ENCODE assay signal across 8 cellular contexts in the genomic region with DNA sequence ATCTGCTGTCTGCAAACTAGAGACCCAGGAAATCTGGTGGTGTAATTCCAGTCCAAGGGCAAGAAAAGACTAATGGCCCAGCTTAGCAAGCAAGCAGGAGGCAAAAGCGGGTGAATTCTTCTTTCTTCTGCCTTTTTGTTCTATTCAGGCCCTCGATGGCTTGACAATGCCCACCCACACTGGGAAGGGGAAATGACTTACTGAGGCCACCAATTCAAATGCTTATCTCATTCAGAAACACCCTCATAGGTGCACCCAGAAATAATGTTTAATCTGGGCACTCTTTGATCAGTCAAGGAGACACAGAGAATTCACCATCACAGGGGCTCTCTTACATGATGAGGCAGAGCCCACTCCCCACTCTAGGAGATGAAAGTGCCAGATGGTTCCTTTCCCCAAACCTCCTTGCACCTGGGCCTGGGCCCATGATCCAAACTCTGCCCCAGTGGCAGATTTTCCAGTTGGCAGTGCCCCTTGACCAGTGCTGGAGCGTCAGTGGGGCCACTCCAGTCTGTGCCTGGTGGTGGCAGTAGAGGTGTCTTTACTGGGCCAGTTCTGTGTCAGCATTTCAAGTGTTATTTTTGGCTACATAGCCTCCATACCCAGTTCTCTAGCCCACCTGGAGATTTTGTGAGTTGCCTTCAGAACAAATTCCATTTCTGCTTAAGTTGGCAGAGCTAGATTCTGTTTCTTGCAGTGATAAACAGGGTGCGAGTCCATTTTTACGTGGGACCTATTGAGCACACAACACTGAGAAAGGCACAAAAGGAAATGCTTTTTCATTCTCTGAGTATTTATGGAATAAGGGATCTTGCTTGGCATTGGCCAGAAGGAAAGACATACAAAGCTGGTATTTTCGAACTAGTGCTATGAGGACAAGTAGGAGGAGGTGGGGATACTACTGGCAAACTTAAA. TPM values are rescaled to one million over a fixed set of nuclear protein-coding genes. Genes with fewer than 3 reads are reported as not detected.
DNase-seq lines count a peak whose midpoint lies in the region; ATAC-seq, FAIRE-seq and TF ChIP-seq lines count a peak whose summit lies in the region.

No MANE protein-coding gene starts in this region.

- H3K4me3 ChIP-seq in left ventricle myocardium inferior (no peak overlapping the region), kidney (ENCODE audit: low read length in 2 of 2) (no peak overlapping the region), suprapubic skin (no peak overlapping the region)

- H3K4me1 ChIP-seq in left ventricle myocardium inferior (no peaks in the 10 kb centered on the region), kidney (ENCODE audit: control insufficient read depth in 1 of 2, insufficient read depth in 1 of 2, low read depth in 1 of 2, low read length in 2 of 2) (peaks cover 3 to 4% of the 10 kb centered on the region in 2 donors), suprapubic skin (no peaks in the 10 kb centered on the region)

- TF ChIP-seq EP300 in suprapubic skin (IDR thresholded peaks at IDR 0.05) = no peak

- TF ChIP-seq CTCF in left ventricle myocardium inferior (IDR thresholded peaks at IDR 0.05; ENCODE audit: borderline replicate concordance) = peak; percentile 28
- TF ChIP-seq CTCF in kidney (IDR thresholded peaks at IDR 0.05; ENCODE audit: borderline replicate concordance, extremely low read depth, insufficient read depth) = peak; percentile 34
- TF ChIP-seq CTCF in suprapubic skin (IDR thresholded peaks at IDR 0.05) = no peak

- H3K9ac ChIP-seq in kidney (ENCODE audit: low read length in 2 of 2) = no peak overlapping the region

- FAIRE-seq in kidney (lab: Jason Lieb, UNC) = no peak

- no peak for TF ChIP-seq POLR2A in suprapubic skin (IDR thresholded peaks at IDR 0.05)

- H3K27ac ChIP-seq in left ventricle myocardium inferior (replicated peaks) (no peak overlapping the region), kidney (ENCODE audit: low read depth in 2 of 2, low read length in 2 of 2) (no peak overlapping the region), suprapubic skin (no peak overlapping the region)

- H3K36me3 ChIP-seq in left ventricle myocardium inferior (no peaks in the 10 kb centered on the region), kidney (ENCODE audit: control insufficient read depth in 1 of 2, insufficient read depth in 2 of 2, low read length in 2 of 2) (no peaks in the 10 kb centered on the region), suprapubic skin (no peaks in the 10 kb centered on the region)

- intact Hi-C loops in left ventricle myocardium inferior (cut with micrococcal nuclease) (no loop called here), Right ventricle myocardium inferior (cut with DNase I) (no loop called here), kidney (cut with DNase I) (no loop called here)

- no peak for ATAC-seq in Right ventricle myocardium inferior
- peak; percentile 71 for ATAC-seq in HG02763 (IDR thresholded peaks at IDR 0.05; ENCODE audit: unreplicated experiment)

- H3K9me3 ChIP-seq in left ventricle myocardium inferior (replicated peaks) (no peaks in the 10 kb centered on the region), kidney (ENCODE audit: control insufficient read depth in 1 of 2, low read length in 2 of 2) (no peaks in the 10 kb centered on the region), suprapubic skin (no peaks in the 10 kb centered on the region)

- H3K27me3 ChIP-seq in left ventricle myocardium inferior (ENCODE audit: low read depth) (peaks cover 83% of the 10 kb centered on the region), suprapubic skin (peaks cover 40% of the 10 kb centered on the region)

- 68% methylated on average over 6 of the region's 6 CpGs for WGBS in suprapubic skin

- DNase-seq in left ventricle myocardium inferior (no peak), Right ventricle myocardium inferior (ENCODE audit: missing footprints) (no peak), RPMI8226 (peak; percentile 60), kidney (no peak), NCI-H2029 (lab: John Stamatoyannopoulos, UW) (no peak), suprapubic skin (ENCODE audit: low spot score in 2 of 2) (no peak), NCI-H226 (no peak)

RNA-seq across cellular contexts. Expression of gene ELMOD1, which starts 7.5 kb away (rescaled TPM):
- total RNA-seq in left ventricle myocardium inferior (2.3 TPM), Right ventricle myocardium inferior (0.41 TPM), kidney (0.47 TPM), suprapubic skin (10 to 100 TPM; 14.6 to 66.0 (median 41.3) TPM)
- polyA plus RNA-seq in kidney (ENCODE audit: insufficient read depth, low read depth, low replicate concordance) = 2.6 TPM

RNA-seq across cellular contexts. Expression of gene ALKBH8, which starts 32.9 kb away (rescaled TPM):
- total RNA-seq in left ventricle myocardium inferior (6.7 TPM), Right ventricle myocardium inferior (5.5 TPM), kidney (9.4 TPM), suprapubic skin (1 to 10 TPM; 2.0 to 6.8 (median 5.6) TPM)
- 3.8 TPM for polyA plus RNA-seq in kidney (ENCODE audit: insufficient read depth, low read depth, low replicate concordance)

Comparison
In these comparisons a context has a peak if more than half of its experiments do, and no peak if none do; other contexts are left out.
1. CTCF ChIP-seq: peak in left ventricle myocardium inferior (single experiment) and kidney (single experiment); none in suprapubic skin (0 of 2).